Comparison of ENCODE assay signal across 15 cellular contexts in the genomic region with DNA sequence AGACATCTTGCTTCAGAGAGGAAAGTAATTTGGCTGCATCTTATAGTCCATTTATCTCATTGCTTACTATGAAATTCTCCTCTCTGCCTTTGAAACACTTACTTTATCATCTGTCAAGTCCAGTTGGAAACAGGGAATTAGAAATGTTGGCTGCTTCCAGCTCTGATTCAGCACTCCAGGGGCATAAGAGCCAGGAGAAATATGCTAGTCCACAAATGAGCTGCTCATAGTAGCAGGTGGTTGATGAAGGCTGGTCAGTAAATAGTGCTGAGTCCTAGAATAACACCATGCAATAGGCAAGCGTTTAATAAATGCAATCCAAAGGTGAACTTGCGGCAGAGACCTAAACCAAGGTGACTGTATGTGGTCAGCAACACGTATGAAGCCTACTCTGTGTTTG.
DNase-seq lines count a peak whose midpoint lies in the region; ATAC-seq and TF ChIP-seq lines count a peak whose summit lies in the region.
"Had no signal": no experiment of that assay in that cellular context is flagged by ENCODE, and none has a peak within 500 bp of the region (broad histone marks: within the 10 kb centered on the region; RNA-seq: fewer than 3 reads in every experiment).

No MANE protein-coding gene starts in this region.

- H3K4me1 ChIP-seq in lower lobe of right lung (peaks cover 6% of the 10 kb centered on the region), osteoblast (ENCODE audit: insufficient read depth, low read length) (no peaks in the 10 kb centered on the region), aorta (ENCODE audit: control insufficient read depth in 1 of 2, insufficient read depth in 2 of 2, low read length in 2 of 2) (no peaks in the 10 kb centered on the region)

- DNase-seq in DMS79 treated with DMSO at 0.1 percent for 48 hours (lab: John Stamatoyannopoulos, UW), result peak; percentile 97
- DNase-seq in DMS79 (lab: John Stamatoyannopoulos, UW), result no peak
- peak; percentile 18 for DNase-seq in G401 (ENCODE audit: low spot score)
- DNase-seq in lower lobe of right lung, result no peak
- peak; percentile 5 for DNase-seq in osteoblast (ENCODE audit: insufficient read length, low spot score, missing footprints)
- no peak for DNase-seq in aorta
- DNase-seq in KBM-7, result no peak
- DNase-seq in cerebellar nuclear complex (lab: John Stamatoyannopoulos, UW), result no peak
- DNase-seq: CD8-positive, alpha-beta T cell; COR-L47; GM23248 had no signal

- no peak overlapping the region for H2AFZ ChIP-seq in osteoblast (ENCODE audit: low read length)
- H2AFZ ChIP-seq: GM23248 had no signal

- TF ChIP-seq CTCF in lower lobe of right lung (IDR thresholded peaks at IDR 0.05), result no peak
- no peak for TF ChIP-seq CTCF in osteoblast (IDR thresholded peaks at IDR 0.05; ENCODE audit: extremely low read depth, low read depth, low read length)

- H3K9me3 ChIP-seq in lower lobe of right lung (no peaks in the 10 kb centered on the region), osteoblast (ENCODE audit: low read depth, low read length) (no peaks in the 10 kb centered on the region), aorta (ENCODE audit: control insufficient read depth, low read length) (no peaks in the 10 kb centered on the region)

- H3K36me3 ChIP-seq in lower lobe of right lung, result no peaks in the 10 kb centered on the region
- no peaks in the 10 kb centered on the region for H3K36me3 ChIP-seq in osteoblast (ENCODE audit: insufficient read depth, low read length)
- no peaks in the 10 kb centered on the region for H3K36me3 ChIP-seq in aorta (ENCODE audit: control insufficient read depth in 1 of 2, insufficient read depth in 2 of 2, low read length in 1 of 2)

- H3K4me3 ChIP-seq in lower lobe of right lung, result no peak overlapping the region
- H3K4me3 ChIP-seq in osteoblast (ENCODE audit: insufficient read depth, low read length), result no peak overlapping the region
- no peak overlapping the region for H3K4me3 ChIP-seq in aorta (ENCODE audit: low read length in 2 of 2)
- H3K4me3 ChIP-seq: GM12878, GM23248 had no signal

- 69 to 77% methylated on average over 3 of the region's 3 CpGs for WGBS in aorta, 2 donors

- H3K27ac ChIP-seq in lower lobe of right lung, result no peak overlapping the region
- no peak overlapping the region for H3K27ac ChIP-seq in osteoblast (ENCODE audit: low read depth, low read length)
- H3K27ac ChIP-seq in aorta (ENCODE audit: low read depth in 1 of 2, low read length in 2 of 2), result no peak overlapping the region
- H3K27ac ChIP-seq: 22Rv1, GM23248, HL-60 had no signal

- ATAC-seq in lower lobe of right lung (peak; percentile 55 to 59), aorta (ENCODE audit: low FRiP score) (no peak)
- ATAC-seq: CD8-positive, alpha-beta T cell; GM12878; HCT116 had no signal

- H3K4me2 ChIP-seq in osteoblast (ENCODE audit: insufficient read depth, low read length), result no peak overlapping the region

- no peaks in the 10 kb centered on the region for H3K79me2 ChIP-seq in osteoblast (ENCODE audit: insufficient read depth, low read length)

- in situ Hi-C loops in G401 (cut with HindIII; ENCODE audit: low sequenced_read_pairs) (no loop called here), KBM-7 (cut with MboI; ENCODE audit: low pct_unique_long_range_greater_than_20kb, low sequenced_read_pairs) (no loop called here)

- no peaks in the 10 kb centered on the region for H4K20me1 ChIP-seq in osteoblast (ENCODE audit: insufficient read depth, low read length)

- intact Hi-C loops in lower lobe of right lung (cut with DNase I), result no loop called here
- intact Hi-C loops in aorta (cut with DNase I), result no loop called here

- H3K27me3 ChIP-seq in lower lobe of right lung (ENCODE audit: low read depth) (no peaks in the 10 kb centered on the region), osteoblast (ENCODE audit: insufficient read depth, low read length) (no peaks in the 10 kb centered on the region), aorta (ENCODE audit: control insufficient read depth in 1 of 2, insufficient read depth in 2 of 2, low read length in 1 of 2) (no peaks in the 10 kb centered on the region)

Comparison
In these comparisons a context has a peak if more than half of its experiments do, and no peak if none do; other contexts are left out.
1. DNase-seq: peak in DMS79 treated with DMSO at 0.1 percent for 48 hours (single experiment), G401 (single experiment) and osteoblast (single experiment); none in DMS79 (single experiment), lower lobe of right lung (single experiment), aorta (0 of 2), KBM-7 (single experiment) and cerebellar nuclear complex (0 of 2).